ENCODE assay signal across 13 cellular contexts in genomic region chr21:43782741-43783700, GRCh38. TPM values are rescaled to one million over a fixed set of nuclear protein-coding genes. Genes with fewer than 3 reads are reported as not detected.
DNase-seq lines count a peak whose midpoint lies in the region; ATAC-seq, FAIRE-seq and TF ChIP-seq lines count a peak whose summit lies in the region.
"Had no signal": no experiment of that assay in that cellular context is flagged by ENCODE, and none has a peak within 500 bp of the region (broad histone marks: within the 10 kb centered on the region; RNA-seq: fewer than 3 reads in every experiment).

No MANE protein-coding gene starts in this region.

- H3K27me3 ChIP-seq in RWPE2 (ENCODE audit: insufficient read depth, poor library complexity, severe bottlenecking) = no peaks in the 10 kb centered on the region
- H3K27me3 ChIP-seq: tibial nerve had no signal

- no peak for ATAC-seq in activated CD8-positive, alpha-beta memory T cell treated with anti-CD3 and anti-CD28 coated beads, Interleukin-2, amount 10 ng/mL, durations not matched to agents 7 days and 5 days
- peak; percentile 54; the same call in 2 of the 3 replicates for ATAC-seq in RWPE2 (ENCODE audit: low read depth)
- ATAC-seq: effector memory CD8-positive, alpha-beta T cell had no signal

- peaks cover 18% of the 10 kb centered on the region for H3K4me1 ChIP-seq in RWPE2 (ENCODE audit: insufficient read depth, poor library complexity, severe bottlenecking)
- H3K4me1 ChIP-seq in kidney (ENCODE audit: control insufficient read depth in 1 of 2, insufficient read depth in 1 of 2, low read depth in 1 of 2, low read length in 2 of 2) = no peaks in the 10 kb centered on the region

- no peak overlapping the region for H3K4me3 ChIP-seq in RWPE2 (ENCODE audit: severe bottlenecking)
- no peak overlapping the region for H3K4me3 ChIP-seq in kidney (ENCODE audit: low read length in 2 of 2)
- H3K4me3 ChIP-seq: tibial nerve had no signal

- no peaks in the 10 kb centered on the region for H3K36me3 ChIP-seq in RWPE2 (ENCODE audit: low read depth)
- no peaks in the 10 kb centered on the region for H3K36me3 ChIP-seq in kidney (ENCODE audit: control insufficient read depth in 1 of 2, insufficient read depth in 2 of 2, low read length in 2 of 2)
- H3K36me3 ChIP-seq: tibial nerve had no signal

- H3K9me3 ChIP-seq in RWPE2 (ENCODE audit: severe bottlenecking) (no peaks in the 10 kb centered on the region), kidney (ENCODE audit: control insufficient read depth in 1 of 2, low read length in 2 of 2) (no peaks in the 10 kb centered on the region)
- H3K9me3 ChIP-seq: tibial nerve had no signal

- intact Hi-C loops in kidney (cut with DNase I) = no loop called here

- CTCF ChIA-PET in activated CD8-positive, alpha-beta memory T cell treated with anti-CD3 and anti-CD28 coated beads, Interleukin-2, amount 10 ng/mL, durations not matched to agents 7 days and 5 days (lab: Charles Lee) = no interaction called here

- FAIRE-seq in kidney (lab: Jason Lieb, UNC) = no peak
- FAIRE-seq: astrocyte had no signal

- no peak overlapping the region for H3K27ac ChIP-seq in RWPE2 (ENCODE audit: poor library complexity, severe bottlenecking)
- H3K27ac ChIP-seq in kidney (ENCODE audit: low read depth in 2 of 2, low read length in 2 of 2) = no peak overlapping the region
- H3K27ac ChIP-seq: tibial nerve had no signal

- peak overlapping the region; percentile 2 for H3K27ac Mint-ChIP-seq in activated CD8-positive, alpha-beta memory T cell treated with anti-CD3 and anti-CD28 coated beads, Interleukin-2, amount 10 ng/mL, durations not matched to agents 7 days and 5 days
- H3K27ac Mint-ChIP-seq in type B pancreatic cell = peak overlapping the region; percentile 46
- H3K27ac Mint-ChIP-seq: effector memory CD8-positive, alpha-beta T cell had no signal

- DNase-seq in activated CD8-positive, alpha-beta memory T cell treated with anti-CD3 and anti-CD28 coated beads, Interleukin-2, amount 10 ng/mL, durations not matched to agents 7 days and 5 days = no peak
- no peak for DNase-seq in activated CD8-positive, alpha-beta memory T cell treated with anti-CD3 and anti-CD28 coated beads, Interleukin-2, amount 50 U/mL, for 4 hours
- no peak for DNase-seq in RWPE2 (ENCODE audit: low spot score)
- DNase-seq in fibroblast of gingiva (ENCODE audit: low read depth) = peak; percentile 64
- DNase-seq in type B pancreatic cell (ENCODE audit: extremely low spot score, unreplicated experiment) = no peak
- DNase-seq in kidney = no peak
- DNase-seq in NCI-H1694 treated with DMSO at 0.1 percent for 48 hours (lab: John Stamatoyannopoulos, UW) = no peak
- no peak for DNase-seq in DMS 273 treated with DMSO at 0.1 percent for 48 hours (lab: John Stamatoyannopoulos, UW)
- DNase-seq: effector memory CD8-positive, alpha-beta T cell; NCI-H526 treated with DMSO at 0.1 percent for 48 hours; retina had no signal

- H3K4me3 Mint-ChIP-seq in activated CD8-positive, alpha-beta memory T cell treated with anti-CD3 and anti-CD28 coated beads, Interleukin-2, amount 10 ng/mL, durations not matched to agents 7 days and 5 days = no peak overlapping the region
- H3K4me3 Mint-ChIP-seq in type B pancreatic cell = no peak overlapping the region
- H3K4me3 Mint-ChIP-seq: effector memory CD8-positive, alpha-beta T cell had no signal

- H3K27me3 Mint-ChIP-seq in activated CD8-positive, alpha-beta memory T cell treated with anti-CD3 and anti-CD28 coated beads, Interleukin-2, amount 10 ng/mL, durations not matched to agents 7 days and 5 days = no peaks in the 10 kb centered on the region
- H3K27me3 Mint-ChIP-seq in type B pancreatic cell = no peaks in the 10 kb centered on the region
- H3K27me3 Mint-ChIP-seq: effector memory CD8-positive, alpha-beta T cell had no signal

- peaks cover 45% of the 10 kb centered on the region for H3K4me1 Mint-ChIP-seq in activated CD8-positive, alpha-beta memory T cell treated with anti-CD3 and anti-CD28 coated beads, Interleukin-2, amount 10 ng/mL, durations not matched to agents 7 days and 5 days
- peaks cover 10% of the 10 kb centered on the region for H3K4me1 Mint-ChIP-seq in type B pancreatic cell (ENCODE audit: unreplicated experiment)

- H3K36me3 Mint-ChIP-seq in activated CD8-positive, alpha-beta memory T cell treated with anti-CD3 and anti-CD28 coated beads, Interleukin-2, amount 10 ng/mL, durations not matched to agents 7 days and 5 days = no peaks in the 10 kb centered on the region
- H3K36me3 Mint-ChIP-seq in type B pancreatic cell = no peaks in the 10 kb centered on the region

- no peak overlapping the region for H3K9ac ChIP-seq in kidney (ENCODE audit: low read length in 2 of 2)

- no peaks in the 10 kb centered on the region for H3K9me3 Mint-ChIP-seq in activated CD8-positive, alpha-beta memory T cell treated with anti-CD3 and anti-CD28 coated beads, Interleukin-2, amount 10 ng/mL, durations not matched to agents 7 days and 5 days (ENCODE audit: low read depth)
- H3K9me3 Mint-ChIP-seq in type B pancreatic cell = no peaks in the 10 kb centered on the region
- H3K9me3 Mint-ChIP-seq: effector memory CD8-positive, alpha-beta T cell had no signal

- no peak for TF ChIP-seq CTCF in RWPE2 (IDR thresholded peaks at IDR 0.05; ENCODE audit: poor library complexity, severe bottlenecking)
- TF ChIP-seq CTCF in type B pancreatic cell (conservative IDR thresholded peaks at IDR 0.05) = no peak
- TF ChIP-seq CTCF in kidney (IDR thresholded peaks at IDR 0.05; ENCODE audit: borderline replicate concordance, extremely low read depth, insufficient read depth) = no peak

RNA-seq across cellular contexts. Expression of gene RRP1, which starts 6.4 kb away (rescaled TPM):
- 10 to 100 TPM; 37.7 to 45.2 TPM for total RNA-seq in activated CD8-positive, alpha-beta memory T cell treated with anti-CD3 and anti-CD28 coated beads, Interleukin-2, amount 10 ng/mL, durations not matched to agents 7 days and 5 days
- total RNA-seq in type B pancreatic cell (ENCODE audit: low replicate concordance) (29.5 and 43.6 TPM in 2 replicates), kidney (18.7 TPM)
- 12.9 TPM for polyA plus RNA-seq in kidney (ENCODE audit: insufficient read depth, low read depth, low replicate concordance)

RNA-seq across cellular contexts. Expression of gene CSTB, which starts 6.9 kb away (rescaled TPM):
- total RNA-seq in activated CD8-positive, alpha-beta memory T cell treated with anti-CD3 and anti-CD28 coated beads, Interleukin-2, amount 10 ng/mL, durations not matched to agents 7 days and 5 days = 10 to 100 TPM; 44.2 to 47.4 TPM
- 45.4 and 78.2 TPM in 2 replicates for total RNA-seq in type B pancreatic cell (ENCODE audit: low replicate concordance)
- 74.5 TPM for total RNA-seq in kidney
- 97.8 TPM for polyA plus RNA-seq in kidney (ENCODE audit: insufficient read depth, low read depth, low replicate concordance)
